In the genomic region with DNA sequence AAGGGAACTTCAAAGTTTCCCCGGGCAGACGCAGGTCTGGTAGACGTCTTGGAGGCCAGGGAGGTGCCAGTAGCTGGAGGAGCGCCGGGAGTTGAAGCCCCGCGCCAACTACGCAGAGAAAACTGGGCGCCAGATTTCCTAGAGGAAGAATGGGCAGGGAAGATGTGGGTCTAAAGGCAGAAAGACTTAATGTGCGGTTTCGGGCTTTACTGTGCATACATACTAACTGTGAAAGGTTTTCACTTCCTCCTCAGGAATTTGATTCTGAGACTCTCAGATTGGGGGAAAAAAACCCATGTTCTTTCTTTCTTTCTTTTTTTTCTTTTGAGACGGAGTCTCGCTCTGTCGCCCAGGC, we compare ENCODE assay signal across 8 cellular contexts. TPM values are rescaled to one million over a fixed set of nuclear protein-coding genes. Genes with fewer than 3 reads are reported as not detected.
DNase-seq lines count a peak whose midpoint lies in the region; ATAC-seq and TF ChIP-seq lines count a peak whose summit lies in the region.

No MANE protein-coding gene starts in this region.

- H3K27me3 ChIP-seq in osteoblast (ENCODE audit: insufficient read depth, low read length): peaks cover 11% of the 10 kb centered on the region

- peak overlapping the region; percentile 64 for H3K27ac Mint-ChIP-seq in activated naive CD8-positive, alpha-beta T cell

- peak overlapping the region; percentile 95 for H3K4me2 ChIP-seq in osteoblast (ENCODE audit: insufficient read depth, low read length)

- ATAC-seq in GM18870 (IDR thresholded peaks at IDR 0.05; ENCODE audit: unreplicated experiment) (peak; percentile 34), HG02885 (IDR thresholded peaks at IDR 0.05; ENCODE audit: poor library complexity, unreplicated experiment) (peak; percentile 35)

- H3K4me3 ChIP-seq in osteoblast (ENCODE audit: insufficient read depth, low read length): peak overlapping the region; percentile 89

- H3K9me3 Mint-ChIP-seq in activated naive CD8-positive, alpha-beta T cell (ENCODE audit: low read depth): no peaks in the 10 kb centered on the region

- H3K36me3 ChIP-seq in osteoblast (ENCODE audit: insufficient read depth, low read length): peaks cover 8% of the 10 kb centered on the region

- peaks cover 6% of the 10 kb centered on the region for H3K4me1 ChIP-seq in osteoblast (ENCODE audit: insufficient read depth, low read length)

- H3K27me3 Mint-ChIP-seq in activated naive CD8-positive, alpha-beta T cell: peaks cover 6% of the 10 kb centered on the region

- H2AFZ ChIP-seq in osteoblast (ENCODE audit: low read length): peak overlapping the region; percentile 95

- H4K20me1 ChIP-seq in osteoblast (ENCODE audit: insufficient read depth, low read length): no peaks in the 10 kb centered on the region

- peaks cover 6% of the 10 kb centered on the region for H3K36me3 Mint-ChIP-seq in activated naive CD8-positive, alpha-beta T cell

- H3K4me1 Mint-ChIP-seq in activated naive CD8-positive, alpha-beta T cell (ENCODE audit: low read depth): peaks cover 16% of the 10 kb centered on the region

- peaks cover 15% of the 10 kb centered on the region for H3K79me2 ChIP-seq in osteoblast (ENCODE audit: insufficient read depth, low read length)

- no peak overlapping the region for H3K27ac ChIP-seq in osteoblast (ENCODE audit: low read depth, low read length)

- peak overlapping the region; percentile 86 for H3K4me3 Mint-ChIP-seq in activated naive CD8-positive, alpha-beta T cell

- no peaks in the 10 kb centered on the region for H3K9me3 ChIP-seq in osteoblast (ENCODE audit: low read depth, low read length)

- DNase-seq in osteoblast (ENCODE audit: insufficient read length, low spot score, missing footprints): no peak
- DNase-seq in RPMI8226: no peak
- DNase-seq in NAMALWA (ENCODE audit: low spot score): no peak
- no peak for DNase-seq in NCI-H2227 (lab: John Stamatoyannopoulos, UW; ENCODE audit: unreplicated experiment)
- DNase-seq in superior temporal gyrus (ENCODE audit: extremely low spot score): no peak

- no peak for TF ChIP-seq CTCF in osteoblast (IDR thresholded peaks at IDR 0.05; ENCODE audit: extremely low read depth, low read depth, low read length)

RNA-seq across cellular contexts. Expression of gene ZNF287, which starts 0.3 kb away (rescaled TPM):
- 8.5 and 10.9 TPM in 2 replicates for total RNA-seq in osteoblast
